In the genomic region with DNA sequence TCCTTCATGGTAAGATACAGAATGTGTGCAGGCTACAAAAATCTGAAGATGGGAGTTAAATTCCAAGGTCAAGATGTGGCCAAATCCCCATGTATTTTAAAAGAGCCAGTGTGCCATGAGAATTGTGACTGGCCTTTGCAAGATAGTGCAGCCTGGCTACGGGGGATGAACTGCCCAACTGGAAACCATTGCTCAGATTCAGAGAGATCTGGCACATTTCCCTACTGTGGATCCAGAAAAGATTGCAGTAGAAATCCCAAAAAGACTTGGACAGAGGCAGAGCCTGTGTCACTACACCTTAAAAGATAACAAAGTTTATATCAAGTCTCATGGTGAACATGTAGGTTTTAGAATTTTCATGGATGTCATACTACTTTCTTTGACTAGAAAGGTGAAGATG, we compare ENCODE assay signal across 22 cellular contexts.
"Had no signal": no experiment of that assay in that cellular context is flagged by ENCODE, and none has a peak within 500 bp of the region (broad histone marks: within the 10 kb centered on the region; RNA-seq: fewer than 3 reads in every experiment).

No MANE protein-coding gene starts in this region.

- H3K4me3 ChIP-seq: neural progenitor cell, ovary, psoas muscle, right lobe of liver, sigmoid colon, stomach, thoracic aorta, thyroid gland, tibial nerve, upper lobe of left lung had no signal

- DNase-seq: natural killer cell; occipital lobe; ovary; right lobe of liver; sigmoid colon; stimulated activated CD4-positive, alpha-beta T cell treated with anti-CD3 and anti-CD28 coated beads, Interleukin-15, amount 100 ng/mL, for 24 hours; stimulated activated CD4-positive, alpha-beta T cell treated with anti-CD3 and anti-CD28 coated beads, Interleukin-2, amount 100 ng/mL, for 24 hours; stimulated activated CD4-positive, alpha-beta T cell treated with anti-CD3 and anti-CD28 coated beads, Interleukin-2, amount 100 ng/mL, for 48 hours; stimulated activated CD4-positive, alpha-beta T cell treated with anti-CD3 and anti-CD28 coated beads, Interleukin-4, amount 100 ng/mL, for 24 hours; stimulated activated naive B cell treated with anti-CD40 and anti-IgM and Interleukin-4, amounts not matched to agents 10 μg/mL and 1 μg/mL and 100 μg/mL, for 72 hours; stimulated activated naive CD4-positive, alpha-beta T cell treated with Interleukin-2 at 50 U/mL for 16 hours; stomach; thyroid gland; trophoblast cell had no signal

- H3K27ac ChIP-seq: neural progenitor cell, ovary, parathyroid adenoma, psoas muscle, right lobe of liver, sigmoid colon, stomach, thoracic aorta, thyroid gland, tibial nerve, upper lobe of left lung had no signal

- ATAC-seq: natural killer cell; right cardiac atrium; right lobe of liver; stimulated activated effector memory CD8-positive, alpha-beta T cell treated with anti-CD3 and anti-CD28 coated beads, Interleukin-12 subunit alpha, Interleukin-12 subunit beta, amount 100 ng/mL, for 72 hours; stimulated activated naive B cell treated with anti-CD40 and anti-IgM and Interleukin-4, amounts not matched to agents 10 μg/mL and 1 μg/mL and 100 μg/mL, for 72 hours had no signal

- H3K9me3 ChIP-seq: ovary, psoas muscle, right lobe of liver, sigmoid colon, stomach, thoracic aorta, thyroid gland, tibial nerve, upper lobe of left lung had no signal

- H3K27me3 ChIP-seq: neural progenitor cell, ovary, right lobe of liver, sigmoid colon, stomach, thyroid gland, tibial nerve, upper lobe of left lung had no signal

- H3K36me3 ChIP-seq: ovary, thoracic aorta had no signal

- H3K4me1 ChIP-seq: parathyroid adenoma, right lobe of liver, thyroid gland, tibial nerve, upper lobe of left lung had no signal
